Comparison of ENCODE assay signal across 1 cellular context in the genomic region with DNA sequence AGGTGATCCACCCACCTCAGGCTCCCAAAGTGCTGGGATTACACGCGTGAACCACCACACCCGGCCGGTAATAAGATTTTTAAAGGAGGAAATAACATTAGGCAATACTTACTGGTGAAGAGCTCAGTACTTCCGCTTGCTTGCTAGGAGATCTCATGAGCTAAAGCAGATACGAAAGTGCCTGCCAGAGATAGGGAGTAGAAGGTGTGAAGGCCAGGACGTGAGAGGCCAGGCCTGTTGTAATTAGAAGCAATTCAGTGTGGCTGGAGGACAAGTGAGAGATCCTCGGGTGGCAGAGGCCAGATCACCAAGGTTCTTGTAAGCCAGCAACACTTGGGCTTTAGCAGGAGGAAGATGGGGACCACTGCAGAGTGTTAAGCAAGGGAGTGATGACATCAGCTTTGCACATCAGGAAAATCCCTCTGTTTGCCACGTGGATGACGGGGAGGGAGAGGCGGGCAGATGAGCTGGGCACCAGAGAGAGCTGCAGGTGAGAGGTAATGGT.
TF ChIP-seq lines count a peak whose summit lies in the region.

No MANE protein-coding gene starts in this region.

TF ChIP-seq in HEK293, 187 proteins besides CTCF, POLR2A, EP300 and RAD21 (continued from another document):
- TF ChIP-seq ZNF629 (tag by site-specific recombination; IDR thresholded peaks at IDR 0.05): 0 out of 2 replicates have a peak, but pooled peaks have one; percentile 31
- TF ChIP-seq ZFP69B (tag by site-specific recombination; IDR thresholded peaks at IDR 0.05): peak; percentile 56; the same call in 1 of the 2 replicates
- TF ChIP-seq ZNF707 (tag by site-specific recombination; IDR thresholded peaks at IDR 0.05): no peak
- TF ChIP-seq KLF1 (tag by site-specific recombination; IDR thresholded peaks at IDR 0.05): 0 out of 2 replicates have a peak, but pooled peaks have one; percentile 10
- no peak for TF ChIP-seq SP3 (tag by site-specific recombination; IDR thresholded peaks at IDR 0.05)
